In the genomic region with DNA sequence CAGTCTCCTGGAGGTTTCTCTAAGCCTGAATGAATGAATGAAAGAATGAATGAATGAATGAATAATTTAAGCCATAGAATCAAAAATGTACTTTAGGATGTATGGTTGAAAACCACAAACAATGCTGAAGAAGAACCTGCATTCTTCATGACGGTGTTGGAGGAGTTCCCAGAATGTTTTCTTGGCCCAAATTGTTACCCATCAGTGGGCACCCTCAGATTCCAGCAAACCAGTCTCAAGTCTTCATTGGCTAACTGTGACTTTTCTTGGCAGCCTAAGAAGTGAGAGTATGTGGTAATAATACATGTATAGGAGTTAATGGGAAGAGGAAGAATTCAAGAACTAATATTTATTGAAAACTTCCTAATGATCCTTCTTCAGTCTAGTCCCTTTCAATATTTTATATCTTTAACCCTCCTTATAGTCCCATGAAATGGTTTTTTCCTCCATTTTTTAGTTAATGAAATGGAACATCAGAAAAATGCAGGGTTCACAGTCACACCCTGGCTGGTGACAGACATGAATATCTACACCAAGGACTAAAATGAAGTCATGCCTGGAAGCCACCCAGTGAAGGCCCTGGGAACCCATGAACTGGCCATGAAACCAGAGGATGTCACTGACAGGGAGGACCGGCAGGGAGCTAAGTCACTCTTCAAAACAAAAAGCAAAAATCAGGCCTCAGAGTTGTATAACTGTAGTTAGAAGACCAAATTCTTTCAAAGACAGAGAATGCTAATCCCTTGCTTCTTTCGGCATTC, we compare ENCODE assay signal across 27 cellular contexts. TPM values are rescaled to one million over a fixed set of nuclear protein-coding genes. Genes with fewer than 3 reads are reported as not detected.
"Had no signal": no experiment of that assay in that cellular context is flagged by ENCODE, and none has a peak within 500 bp of the region (broad histone marks: within the 10 kb centered on the region; RNA-seq: fewer than 3 reads in every experiment).

No MANE protein-coding gene starts in this region.

RNA-seq across cellular contexts. Expression of gene GSTA5, which starts 29.9 kb away (rescaled TPM):
- total RNA-seq: dermis blood vessel endothelial cell; endothelial cell of umbilical vein; epithelial cell of proximal tubule; esophagus squamous epithelium; fibroblast of villous mesenchyme; frontal cortex; left cardiac atrium; left lung; lower leg skin; lung microvascular endothelial cell; mesothelial cell of epicardium; mucosa of descending colon; natural killer cell treated with Interleukin-12 subunit alpha and Interleukin-12 subunit beta and Interleukin-15 and Interleukin-18, amount 100 ng/mL, for 72 hours; neural crest cell; omental fat pad; pancreas; posterior vena cava; pulmonary artery endothelial cell; right lobe of liver; smooth muscle cell; stomach; subcutaneous adipose tissue; temporal lobe; thyroid gland; ureter; vagina had no signal
- polyA plus RNA-seq: endothelial cell of umbilical vein, keratinocyte, pancreas, smooth muscle cell, stomach had no signal

RNA-seq across cellular contexts. Expression of gene GSTA3, which starts 39.0 kb away (rescaled TPM):
- total RNA-seq: dermis blood vessel endothelial cell; endothelial cell of umbilical vein; epithelial cell of proximal tubule; esophagus squamous epithelium; fibroblast of villous mesenchyme; frontal cortex; left cardiac atrium; lung microvascular endothelial cell; mesothelial cell of epicardium; mucosa of descending colon; natural killer cell treated with Interleukin-12 subunit alpha and Interleukin-12 subunit beta and Interleukin-15 and Interleukin-18, amount 100 ng/mL, for 72 hours; neural crest cell; omental fat pad; pancreas; posterior vena cava; pulmonary artery endothelial cell; right lobe of liver; smooth muscle cell; stomach; subcutaneous adipose tissue; temporal lobe; thyroid gland; ureter; vagina had no signal
- polyA plus RNA-seq: endothelial cell of umbilical vein, keratinocyte, pancreas, smooth muscle cell had no signal
